In genomic region chr1:244165701-244166100, GRCh38 we compare ENCODE assay signal across 19 cellular contexts.
DNase-seq lines count a peak whose midpoint lies in the region; ATAC-seq, FAIRE-seq and TF ChIP-seq lines count a peak whose summit lies in the region.
"Had no signal": no experiment of that assay in that cellular context is flagged by ENCODE, and none has a peak within 500 bp of the region (broad histone marks: within the 10 kb centered on the region; RNA-seq: fewer than 3 reads in every experiment).

No MANE protein-coding gene starts in this region.

- no peak for FAIRE-seq in A549 (lab: Jason Lieb, UNC)
- FAIRE-seq in bronchial epithelial cell (lab: Jason Lieb, UNC) = peak; percentile 60
- FAIRE-seq: D721Med, GM12878, K562 had no signal

- CTCF ChIA-PET in A549 (lab: Yijun Ruan, JAX) = interaction anchor here (0.7 kb wide), 1 partner anchor 26 kb away, joined by 3 read pairs; no protein-coding TSS in a partner anchor
- CTCF ChIA-PET in activated CD4-positive, alpha-beta memory T cell treated with anti-CD3 and anti-CD28 coated beads for 36 hours (lab: Charles Lee) = no interaction called here

- no peak for TF ChIP-seq POLR2A in A549 (IDR thresholded peaks at IDR 0.05; ENCODE audit: low read length)

- no peaks in the 10 kb centered on the region for H3K9me3 ChIP-seq in A549
- H3K9me3 ChIP-seq: BE2C, Caco-2, HAP-1 had no signal

- H3K4me1 Mint-ChIP-seq in activated CD4-positive, alpha-beta memory T cell treated with anti-CD3 and anti-CD28 coated beads for 36 hours (ENCODE audit: low read depth) = no peaks in the 10 kb centered on the region
- H3K4me1 Mint-ChIP-seq: CD4-positive, CD25-positive, alpha-beta regulatory T cell had no signal

- H3K27ac ChIP-seq in A549 (peak overlapping the region; percentile 83 to 86; a peak in 5 of 6 replicates), foreskin keratinocyte (no peak overlapping the region), brain microvascular endothelial cell (no peak overlapping the region)
- H3K27ac ChIP-seq: HL-60 had no signal

- H3K4me2 ChIP-seq in A549 = no peak overlapping the region

- ATAC-seq in A549 (no peak), foreskin keratinocyte (no peak), HG03432 (IDR thresholded peaks at IDR 0.05; ENCODE audit: unreplicated experiment) (no peak)
- ATAC-seq: GM12878, K562 had no signal

- H3K4me1 ChIP-seq in A549 = peaks cover 23% of the 10 kb centered on the region
- peaks cover 34% of the 10 kb centered on the region for H3K4me1 ChIP-seq in foreskin keratinocyte

- TF ChIP-seq RAD21 in A549 (conservative IDR thresholded peaks at IDR 0.05 in 1 of 2, IDR thresholded peaks at IDR 0.05 in 1 of 2) = no peak

- no peaks in the 10 kb centered on the region for H3K9me3 Mint-ChIP-seq in activated CD4-positive, alpha-beta memory T cell treated with anti-CD3 and anti-CD28 coated beads for 36 hours

- intact Hi-C loops in activated CD4-positive, alpha-beta memory T cell treated with anti-CD3 and anti-CD28 coated beads for 36 hours (cut with micrococcal nuclease) = no loop called here

- POLR2A ChIA-PET in A549 (lab: Yijun Ruan, JAX) = no interaction called here
- POLR2A ChIA-PET in activated CD4-positive, alpha-beta memory T cell treated with anti-CD3 and anti-CD28 coated beads for 36 hours (lab: Charles Lee) = no interaction called here

- no peaks in the 10 kb centered on the region for H3K27me3 Mint-ChIP-seq in activated CD4-positive, alpha-beta memory T cell treated with anti-CD3 and anti-CD28 coated beads for 36 hours
- H3K27me3 Mint-ChIP-seq: CD4-positive, CD25-positive, alpha-beta regulatory T cell had no signal

- H3K36me3 ChIP-seq in bronchial epithelial cell (ENCODE audit: control insufficient read depth, insufficient read depth, low read length) = no peaks in the 10 kb centered on the region
- no peaks in the 10 kb centered on the region for H3K36me3 ChIP-seq in brain microvascular endothelial cell (replicated peaks)
- H3K36me3 ChIP-seq: BE2C, HAP-1 had no signal

- in situ Hi-C loops in brain microvascular endothelial cell (cut with HindIII; ENCODE audit: low pct_ligation_motif_present, low sequenced_read_pairs) = no loop called here

- TF ChIP-seq EP300 in A549 (IDR thresholded peaks at IDR 0.05) = no peak

- WGBS in A549 (ENCODE audit: missing lambda C conversion rate) = 93% methylated on average over 2 of the region's 2 CpGs

- H3K27me3 ChIP-seq in bronchial epithelial cell (ENCODE audit: control insufficient read depth, insufficient read depth, low read length) (no peaks in the 10 kb centered on the region), foreskin keratinocyte (no peaks in the 10 kb centered on the region), brain microvascular endothelial cell (replicated peaks) (no peaks in the 10 kb centered on the region)
- H3K27me3 ChIP-seq: BE2C had no signal

- TF ChIP-seq CTCF in A549 (IDR thresholded peaks at IDR 0.05) (no peak), bronchial epithelial cell (IDR thresholded peaks at IDR 0.05; ENCODE audit: insufficient read depth, low read length, severe bottlenecking) (no peak), foreskin keratinocyte (conservative IDR thresholded peaks at IDR 0.05) (no peak), brain microvascular endothelial cell (IDR thresholded peaks at IDR 0.05; ENCODE audit: low read depth, low read length, missing control alignments) (no peak)

- DNase-seq in A549 (ENCODE audit: low read depth in 1 of 2, low spot score in 1 of 2) (no peak), EL (peak; percentile 13), bronchial epithelial cell (ENCODE audit: low read depth) (peak; percentile 61), foreskin keratinocyte (peak; percentile 42 to 67), brain microvascular endothelial cell (no peak), SW 1271 (lab: John Stamatoyannopoulos, UW) (no peak)
- no peak for DNase-seq in activated CD4-positive, alpha-beta memory T cell treated with anti-CD3 and anti-CD28 coated beads for 36 hours
- DNase-seq: ACHN; BE2C; C1 segment of cervical spinal cord; Caco-2; CD4-positive, CD25-positive, alpha-beta regulatory T cell; GF-D8 had no signal

- H3K4me3 ChIP-seq in A549 = no peak overlapping the region
- H3K4me3 ChIP-seq in bronchial epithelial cell (ENCODE audit: low read depth, low read length) = no peak overlapping the region
- H3K4me3 ChIP-seq in brain microvascular endothelial cell (ENCODE audit: low read depth, low read length) = no peak overlapping the region
- H3K4me3 ChIP-seq: GM12878, HAP-1, K562 had no signal

- no peak overlapping the region for H3K27ac Mint-ChIP-seq in activated CD4-positive, alpha-beta memory T cell treated with anti-CD3 and anti-CD28 coated beads for 36 hours
- H3K27ac Mint-ChIP-seq: CD4-positive, CD25-positive, alpha-beta regulatory T cell had no signal

- no peak overlapping the region for H3K4me3 Mint-ChIP-seq in activated CD4-positive, alpha-beta memory T cell treated with anti-CD3 and anti-CD28 coated beads for 36 hours
- H3K4me3 Mint-ChIP-seq: CD4-positive, CD25-positive, alpha-beta regulatory T cell had no signal

- no peaks in the 10 kb centered on the region for H3K36me3 Mint-ChIP-seq in activated CD4-positive, alpha-beta memory T cell treated with anti-CD3 and anti-CD28 coated beads for 36 hours
- H3K36me3 Mint-ChIP-seq: CD4-positive, CD25-positive, alpha-beta regulatory T cell had no signal

TF ChIP-seq in A549, 52 proteins besides CTCF, POLR2A, EP300 and RAD21:
- TF ChIP-seq, protein P1, sequence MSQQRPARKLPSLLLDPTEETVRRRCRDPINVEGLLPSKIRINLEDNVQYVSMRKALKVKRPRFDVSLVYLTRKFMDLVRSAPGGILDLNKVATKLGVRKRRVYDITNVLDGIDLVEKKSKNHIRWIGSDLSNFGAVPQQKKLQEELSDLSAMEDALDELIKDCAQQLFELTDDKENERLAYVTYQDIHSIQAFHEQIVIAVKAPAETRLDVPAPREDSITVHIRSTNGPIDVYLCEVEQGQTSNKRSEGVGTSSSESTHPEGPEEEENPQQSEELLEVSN (IDR thresholded peaks at IDR 0.05; ENCODE audit: borderline replicate concordance, low read depth) = no peak
- no peak for TF ChIP-seq MAX (IDR thresholded peaks at IDR 0.05)
- TF ChIP-seq GATA3 (IDR thresholded peaks at IDR 0.05; ENCODE audit: borderline replicate concordance) = no peak
- TF ChIP-seq BHLHE40 (IDR thresholded peaks at IDR 0.05; ENCODE audit: low read depth, low read length) = no peak
- no peak for TF ChIP-seq CEBPB (IDR thresholded peaks at IDR 0.05)

Comparison
In these comparisons a context has a peak if more than half of its experiments do, and no peak if none do; other contexts are left out.
1. DNase-seq: peak in EL (single experiment), bronchial epithelial cell (single experiment) and foreskin keratinocyte (2 of 2); none in A549 (0 of 2), brain microvascular endothelial cell (single experiment), activated CD4-positive, alpha-beta memory T cell treated with anti-CD3 and anti-CD28 coated beads for 36 hours (single experiment) and SW 1271 (0 of 2).
2. H3K27ac ChIP-seq: peak in A549 (2 of 2); none in foreskin keratinocyte (single experiment) and brain microvascular endothelial cell (single experiment).